In the genomic region with DNA sequence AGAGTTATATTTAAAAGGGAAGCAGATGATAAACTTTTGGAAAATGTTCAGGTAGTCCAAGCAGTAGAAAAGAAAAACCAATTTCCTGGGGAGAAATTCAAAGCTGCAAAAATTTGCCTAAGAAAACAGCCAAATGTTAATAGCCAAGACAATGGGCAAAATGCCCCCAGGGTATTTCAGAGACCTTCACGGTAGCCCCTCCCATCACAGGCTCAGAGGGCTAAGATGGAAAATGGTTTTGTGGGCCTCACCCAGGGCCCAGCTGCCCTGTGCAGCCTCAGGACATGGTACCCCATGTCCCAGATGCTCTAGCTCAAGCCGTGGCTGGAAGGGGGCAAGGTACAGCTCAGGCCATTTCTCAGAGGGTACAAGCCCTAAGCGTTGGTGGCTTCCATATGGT, we compare ENCODE assay signal across 19 cellular contexts.
DNase-seq lines count a peak whose midpoint lies in the region.
"Had no signal": no experiment of that assay in that cellular context is flagged by ENCODE, and none has a peak within 500 bp of the region (broad histone marks: within the 10 kb centered on the region; RNA-seq: fewer than 3 reads in every experiment).

No MANE protein-coding gene starts in this region.

- H3K27me3 ChIP-seq in NT2/D1 (ENCODE audit: insufficient read depth, insufficient read length) (no peaks in the 10 kb centered on the region), mesendoderm (ENCODE audit: insufficient read depth, low read length, poor library complexity) (no peaks in the 10 kb centered on the region)
- H3K27me3 ChIP-seq: BLaER1 treated with 17β-estradiol and CSF1 and Interleukin-3, amounts not matched to agents 10 nM and 100 nM had no signal

- no peak overlapping the region for H3K9ac ChIP-seq in NT2/D1 (ENCODE audit: insufficient read length, low read depth)
- no peak overlapping the region for H3K9ac ChIP-seq in mesendoderm (ENCODE audit: low read length)
- H3K9ac ChIP-seq: BLaER1 treated with 17β-estradiol and CSF1 and Interleukin-3, amounts not matched to agents 10 nM and 100 nM had no signal

- WGBS in mesendoderm (ENCODE audit: extremely low coverage, insufficient coverage, low lambda C conversion rate), result no CpG with 5 or more reads among the region's 3 CpGs

- no peak overlapping the region for H2AK5ac ChIP-seq in mesendoderm (ENCODE audit: low read length)

- H3K56ac ChIP-seq in mesendoderm (ENCODE audit: low read length), result no peak overlapping the region

- H3K9me3 ChIP-seq in NT2/D1 (ENCODE audit: insufficient read depth, low read length), result no peaks in the 10 kb centered on the region
- H3K9me3 ChIP-seq: A549, Caco-2 had no signal

- no peak overlapping the region for H3K18ac ChIP-seq in mesendoderm (ENCODE audit: low read length)

- H3K79me2 ChIP-seq in mesendoderm (ENCODE audit: control insufficient read depth, insufficient read depth, low read length), result no peaks in the 10 kb centered on the region

- H3K27ac ChIP-seq in mesendoderm (ENCODE audit: low read depth, low read length), result no peak overlapping the region
- H3K27ac ChIP-seq: 22Rv1; A549; BLaER1 treated with 17β-estradiol and CSF1 and Interleukin-3, amounts not matched to agents 10 nM and 100 nM; C4-2B had no signal

- no peak overlapping the region for H2BK15ac ChIP-seq in mesendoderm (replicated peaks; ENCODE audit: low read depth)

- H3K4ac ChIP-seq in mesendoderm (ENCODE audit: low read depth, low read length), result no peak overlapping the region

- H2BK120ac ChIP-seq in mesendoderm (ENCODE audit: low read depth, low read length), result no peak overlapping the region

- H3K4me1 ChIP-seq in NT2/D1 (ENCODE audit: insufficient read depth, insufficient read length), result no peaks in the 10 kb centered on the region
- H3K4me1 ChIP-seq in mesendoderm (ENCODE audit: control insufficient read depth, low read depth, low read length), result no peaks in the 10 kb centered on the region
- H3K4me1 ChIP-seq: A549; BLaER1 treated with 17β-estradiol and CSF1 and Interleukin-3, amounts not matched to agents 10 nM and 100 nM; Caco-2 had no signal

- no peak overlapping the region for H3K4me2 ChIP-seq in mesendoderm (ENCODE audit: low read length)
- H3K4me2 ChIP-seq: A549; BLaER1 treated with 17β-estradiol and CSF1 and Interleukin-3, amounts not matched to agents 10 nM and 100 nM had no signal

- DNase-seq in ELF-1 (ENCODE audit: low read depth, low spot score) (peak; percentile 30), NCI-H526 (lab: John Stamatoyannopoulos, UW) (peak; percentile 44 to 64), NT2/D1 (ENCODE audit: low read depth, low spot score) (peak; percentile 3), mesendoderm (peak; percentile 16), NCI-H187 (lab: John Stamatoyannopoulos, UW) (no peak), NCI-H2196 treated with DMSO at 0.1 percent for 48 hours (lab: John Stamatoyannopoulos, UW; ENCODE audit: unreplicated experiment) (no peak)
- DNase-seq in effector CD8-positive, alpha-beta T cell (lab: John Stamatoyannopoulos, UW), result no peak
- no peak for DNase-seq in activated CD4-positive, alpha-beta T cell treated with anti-CD3 and anti-CD28 coated beads for 1 hour
- DNase-seq: AML-193; Caco-2; Calu3; CD4-positive, alpha-beta T cell; DMS79 treated with DMSO at 0.1 percent for 48 hours; GDM1 had no signal

- H3K4me3 ChIP-seq in NT2/D1 (ENCODE audit: insufficient read length, low read depth), result no peak overlapping the region
- H3K4me3 ChIP-seq in mesendoderm (ENCODE audit: low read length), result no peak overlapping the region
- H3K4me3 ChIP-seq: A549; BLaER1 treated with 17β-estradiol and CSF1 and Interleukin-3, amounts not matched to agents 10 nM and 100 nM; GM12878 had no signal

- H3K23ac ChIP-seq in mesendoderm (ENCODE audit: low read length), result no peak overlapping the region

- no peak overlapping the region for H4K8ac ChIP-seq in mesendoderm (ENCODE audit: low read depth, low read length)

- no peak overlapping the region for H4K5ac ChIP-seq in mesendoderm (ENCODE audit: low read length)

- H3K36me3 ChIP-seq in NT2/D1 (ENCODE audit: insufficient read depth, insufficient read length, low read length), result no peaks in the 10 kb centered on the region
- no peaks in the 10 kb centered on the region for H3K36me3 ChIP-seq in mesendoderm (ENCODE audit: control insufficient read depth, insufficient read depth, low read length)
- H3K36me3 ChIP-seq: BLaER1 treated with 17β-estradiol and CSF1 and Interleukin-3, amounts not matched to agents 10 nM and 100 nM had no signal

- no peak overlapping the region for H2BK5ac ChIP-seq in mesendoderm (ENCODE audit: low read length)

- no peaks in the 10 kb centered on the region for H3K79me1 ChIP-seq in mesendoderm (ENCODE audit: low read length)

Comparison
In these comparisons a context has a peak if more than half of its experiments do, and no peak if none do; other contexts are left out.
1. DNase-seq: peak in ELF-1 (single experiment), NCI-H526 (2 of 2), NT2/D1 (single experiment) and mesendoderm (single experiment); none in effector CD8-positive, alpha-beta T cell (single experiment), NCI-H187 (0 of 2), activated CD4-positive, alpha-beta T cell treated with anti-CD3 and anti-CD28 coated beads for 1 hour (single experiment) and NCI-H2196 treated with DMSO at 0.1 percent for 48 hours (single experiment).